Comparison of ENCODE assay signal across 35 cellular contexts in genomic region chr16:13856398-13856797, GRCh38.
"Had no signal": no experiment of that assay in that cellular context is flagged by ENCODE, and none has a peak within 500 bp of the region (broad histone marks: within the 10 kb centered on the region; RNA-seq: fewer than 3 reads in every experiment).

No MANE protein-coding gene starts in this region.

- ATAC-seq: activated CD4-positive, CD25-positive, alpha-beta regulatory T cell treated with anti-CD3 and anti-CD28 coated beads, Interleukin-2, amount 50 U/mL, for 24 hours; activated CD8-positive, alpha-beta T cell treated with anti-CD3 and anti-CD28 coated beads for 36 hours; activated naive CD8-positive, alpha-beta T cell treated with anti-CD3 and anti-CD28 coated beads, Interleukin-2, amount 50 U/mL, for 24 hours; activated T-cell treated with anti-CD3 and anti-CD28 coated beads, Interleukin-2, amount 50 U/mL, for 4 hours; activated T-helper 17 cell treated with anti-CD3 and anti-CD28 coated beads, Interleukin-2, amount 50 U/mL, for 72 hours; effector memory CD8-positive, alpha-beta T cell; foreskin keratinocyte; gastrocnemius medialis; T-helper 17 cell had no signal

- H3K36me3 Mint-ChIP-seq: activated naive CD8-positive, alpha-beta T cell; brain had no signal

- H3K27ac Mint-ChIP-seq: activated B cell treated with CpG ODN at 0.5 μM for 24 hours; activated CD8-positive, alpha-beta T cell treated with anti-CD3 and anti-CD28 coated beads for 36 hours; activated naive CD8-positive, alpha-beta T cell; activated naive CD8-positive, alpha-beta T cell treated with anti-CD3 and anti-CD28 coated beads, Interleukin-2, amount 50 U/mL, for 24 hours; activated T-helper 17 cell treated with anti-CD3 and anti-CD28 coated beads, Interleukin-2, amount 50 U/mL, for 72 hours; brain; effector memory CD8-positive, alpha-beta T cell; T-helper 17 cell; T-helper 2 cell treated with Interferon-gamma antibody and Interleukin-4, amounts not matched to agents 5 μg/mL and 100 μg/mL, for 36 hours had no signal

- H3K4me1 Mint-ChIP-seq: activated B cell treated with CpG ODN at 0.5 μM for 24 hours; activated naive CD8-positive, alpha-beta T cell treated with anti-CD3 and anti-CD28 coated beads, Interleukin-2, amount 50 U/mL, for 24 hours; activated T-helper 17 cell treated with anti-CD3 and anti-CD28 coated beads, Interleukin-2, amount 50 U/mL, for 72 hours; brain; central memory CD8-positive, alpha-beta T cell; T-helper 17 cell had no signal

- H3K27me3 ChIP-seq: adrenal gland, breast epithelium, foreskin keratinocyte, gastrocnemius medialis had no signal

- H3K4me1 ChIP-seq: adrenal gland, breast epithelium, esophagus muscularis mucosa, foreskin keratinocyte, gastrocnemius medialis had no signal

- DNase-seq: activated B cell treated with CpG ODN at 0.5 μM for 24 hours; activated CD4-positive, alpha-beta T cell treated with anti-CD3 and anti-CD28 coated beads for 48 hours; activated CD4-positive, alpha-beta T cell treated with anti-CD3 and anti-CD28 coated beads, Interleukin-2, amount 50 U/mL, for 1 hour; activated CD4-positive, alpha-beta T cell treated with anti-CD3 and anti-CD28 coated beads, Interleukin-2, amount 50 U/mL, for 48 hours; activated CD8-positive, alpha-beta memory T cell treated with anti-CD3 and anti-CD28 coated beads for 24 hours; activated CD8-positive, alpha-beta T cell treated with anti-CD3 and anti-CD28 coated beads for 36 hours; activated effector memory CD4-positive, alpha-beta T cell treated with Interleukin-2 at 50 U/mL for 16 hours; activated gamma-delta T cell treated with Interleukin-2 at 50 U/mL for 16 hours; activated naive CD4-positive, alpha-beta T cell treated with anti-CD3 and anti-CD28 coated beads, Interleukin-2, amount 50 U/mL, for 16 hours; activated naive CD4-positive, alpha-beta T cell treated with Interleukin-2 at 50 U/mL for 16 hours; activated naive CD8-positive, alpha-beta T cell treated with anti-CD3 and anti-CD28 coated beads, Interleukin-2, amount 50 U/mL, for 24 hours; activated T-cell treated with anti-CD3 and anti-CD28 coated beads, Interleukin-2, amount 50 U/mL, for 4 hours; adrenal gland; amygdala; aorta; cortex of kidney; dermis blood vessel endothelial cell; effector CD4-positive, alpha-beta T cell; effector memory CD8-positive, alpha-beta T cell; erythroblast; foreskin keratinocyte; gastrocnemius medialis; glutamatergic neuron; T-helper 1 cell; T-helper 17 cell; T1000; WERI-Rb-1 had no signal

- H3K9me3 Mint-ChIP-seq: activated B cell treated with CpG ODN at 0.5 μM for 24 hours; activated CD8-positive, alpha-beta T cell treated with anti-CD3 and anti-CD28 coated beads for 36 hours; T-helper 2 cell treated with Interferon-gamma antibody and Interleukin-4, amounts not matched to agents 5 μg/mL and 100 μg/mL, for 36 hours had no signal

- H3K36me3 ChIP-seq: adrenal gland, breast epithelium, esophagus muscularis mucosa, gastrocnemius medialis, WERI-Rb-1 had no signal

- H3K4me3 Mint-ChIP-seq: activated B cell treated with CpG ODN at 0.5 μM for 24 hours; activated CD8-positive, alpha-beta T cell treated with anti-CD3 and anti-CD28 coated beads for 36 hours; activated naive CD8-positive, alpha-beta T cell; activated naive CD8-positive, alpha-beta T cell treated with anti-CD3 and anti-CD28 coated beads, Interleukin-2, amount 50 U/mL, for 24 hours; activated T-cell treated with anti-CD3 and anti-CD28 coated beads, Interleukin-2, amount 50 U/mL, for 4 hours; activated T-helper 17 cell treated with anti-CD3 and anti-CD28 coated beads, Interleukin-2, amount 50 U/mL, for 72 hours; brain; central memory CD8-positive, alpha-beta T cell; effector memory CD8-positive, alpha-beta T cell; T-helper 17 cell; T-helper 2 cell treated with Interferon-gamma antibody and Interleukin-4, amounts not matched to agents 5 μg/mL and 100 μg/mL, for 36 hours had no signal

- H3K4me3 ChIP-seq: adrenal gland, breast epithelium, esophagus muscularis mucosa, gastrocnemius medialis had no signal

- H3K27ac ChIP-seq: adrenal gland, breast epithelium, esophagus muscularis mucosa, foreskin keratinocyte, gastrocnemius medialis, WERI-Rb-1 had no signal

- H3K9me3 ChIP-seq: adrenal gland, breast epithelium, esophagus muscularis mucosa, gastrocnemius medialis had no signal
